In the genomic region with DNA sequence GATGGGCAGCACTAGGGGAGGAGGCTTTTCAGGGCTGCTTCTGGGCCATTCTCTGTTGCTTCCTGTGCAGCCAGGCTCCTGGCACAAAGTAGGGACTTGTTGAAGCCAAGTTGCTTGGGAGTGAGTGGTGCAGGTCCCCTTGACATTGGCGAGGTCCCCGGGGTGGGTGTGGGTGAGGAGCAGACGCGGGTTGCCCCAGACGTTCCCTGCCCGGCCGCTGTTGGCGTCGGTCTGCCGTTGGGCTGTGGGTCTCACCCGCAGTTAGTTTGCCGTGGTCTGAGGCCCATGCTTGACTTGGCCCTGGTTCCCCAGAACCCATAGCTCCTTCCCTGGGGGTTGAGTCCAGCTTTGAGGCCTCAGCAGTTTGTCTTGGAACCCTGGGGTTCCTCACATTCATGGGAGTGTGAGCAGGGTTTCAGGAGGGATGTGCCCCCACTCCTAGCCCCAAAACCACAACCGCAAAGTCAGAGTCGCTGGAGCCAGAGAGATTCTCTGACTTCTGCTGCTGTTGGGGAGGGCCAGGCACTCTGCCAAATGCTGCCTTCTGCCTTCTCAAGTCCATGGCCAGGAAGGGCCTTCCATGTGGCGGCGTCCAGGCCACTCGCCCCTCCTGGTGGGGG, we compare ENCODE assay signal across 8 cellular contexts.
A peak's percentile ranks its signal among the peaks of the same experiment; 100 is the strongest.
DNase-seq lines count a peak whose midpoint lies in the region; ATAC-seq, FAIRE-seq and TF ChIP-seq lines count a peak whose summit lies in the region.

No MANE protein-coding gene starts in this region.

- ATAC-seq in HG03520 (IDR thresholded peaks at IDR 0.05; ENCODE audit: unreplicated experiment), result no peak

- peaks cover 3% of the 10 kb centered on the region for H3K79me2 ChIP-seq in mesendoderm (ENCODE audit: control insufficient read depth, insufficient read depth, low read length)

- no peaks in the 10 kb centered on the region for H3K9me3 Mint-ChIP-seq in T-helper 2 cell treated with Interferon-gamma antibody and Interleukin-4, amounts not matched to agents 5 μg/mL and 100 μg/mL, for 36 hours
- no peaks in the 10 kb centered on the region for H3K9me3 Mint-ChIP-seq in chondrocyte (ENCODE audit: low read depth)
- H3K9me3 Mint-ChIP-seq in activated T-helper 1 cell treated with anti-CD3 and anti-CD28 coated beads, Interleukin-12 subunit alpha, Interleukin-12 subunit beta, Interleukin-2, Interleukin-4 antibody, amounts not matched to agents 30 ng/mL and 10 ng/mL and 1 ng/mL, durations not matched to agents 14 hours and 24 hours and 36 hours, result no peaks in the 10 kb centered on the region

- H3K27ac ChIP-seq in mesendoderm (ENCODE audit: low read depth, low read length), result no peak overlapping the region

- no peak overlapping the region for H2BK120ac ChIP-seq in mesendoderm (ENCODE audit: low read depth, low read length)

- H3K79me1 ChIP-seq in mesendoderm (ENCODE audit: low read length), result peaks cover 7% of the 10 kb centered on the region

- H3K4me1 Mint-ChIP-seq in T-helper 2 cell treated with Interferon-gamma antibody and Interleukin-4, amounts not matched to agents 5 μg/mL and 100 μg/mL, for 36 hours (ENCODE audit: low read depth), result peaks cover 23% of the 10 kb centered on the region
- H3K4me1 Mint-ChIP-seq in chondrocyte (ENCODE audit: low read depth), result peaks cover 49% of the 10 kb centered on the region
- H3K4me1 Mint-ChIP-seq in activated T-helper 1 cell treated with anti-CD3 and anti-CD28 coated beads, Interleukin-12 subunit alpha, Interleukin-12 subunit beta, Interleukin-2, Interleukin-4 antibody, amounts not matched to agents 30 ng/mL and 10 ng/mL and 1 ng/mL, durations not matched to agents 14 hours and 24 hours and 36 hours (ENCODE audit: low read depth), result peaks cover 29% of the 10 kb centered on the region

- H3K4me2 ChIP-seq in mesendoderm (ENCODE audit: low read length), result no peak overlapping the region

- H3K27me3 ChIP-seq in mucosa of stomach (ENCODE audit: control insufficient read depth, insufficient read depth, low read length) (no peaks in the 10 kb centered on the region), mesendoderm (ENCODE audit: insufficient read depth, low read length, poor library complexity) (no peaks in the 10 kb centered on the region)

- H3K4me3 ChIP-seq in mucosa of stomach (ENCODE audit: low read length) (peak overlapping the region; percentile 12), mesendoderm (ENCODE audit: low read length) (no peak overlapping the region)

- H3K27me3 Mint-ChIP-seq in T-helper 2 cell treated with Interferon-gamma antibody and Interleukin-4, amounts not matched to agents 5 μg/mL and 100 μg/mL, for 36 hours (ENCODE audit: low read depth), result no peaks in the 10 kb centered on the region
- no peaks in the 10 kb centered on the region for H3K27me3 Mint-ChIP-seq in chondrocyte (ENCODE audit: low read depth)
- peaks cover 8% of the 10 kb centered on the region for H3K27me3 Mint-ChIP-seq in activated T-helper 1 cell treated with anti-CD3 and anti-CD28 coated beads, Interleukin-12 subunit alpha, Interleukin-12 subunit beta, Interleukin-2, Interleukin-4 antibody, amounts not matched to agents 30 ng/mL and 10 ng/mL and 1 ng/mL, durations not matched to agents 14 hours and 24 hours and 36 hours (ENCODE audit: insufficient read depth)

- H3K56ac ChIP-seq in mesendoderm (ENCODE audit: low read length), result no peak overlapping the region

- intact Hi-C loops in activated T-helper 1 cell treated with anti-CD3 and anti-CD28 coated beads, Interleukin-12 subunit alpha, Interleukin-12 subunit beta, Interleukin-2, Interleukin-4 antibody, amounts not matched to agents 30 ng/mL and 10 ng/mL and 1 ng/mL, durations not matched to agents 14 hours and 24 hours and 36 hours (cut with micrococcal nuclease), result no loop called here

- WGBS in mesendoderm (ENCODE audit: extremely low coverage, insufficient coverage, low lambda C conversion rate), result no CpG with 5 or more reads among the region's 17 CpGs

- H2BK15ac ChIP-seq in mesendoderm (replicated peaks; ENCODE audit: low read depth), result no peak overlapping the region

- H3K9ac ChIP-seq in mucosa of stomach (ENCODE audit: low read length), result peak overlapping the region; percentile 17
- no peak overlapping the region for H3K9ac ChIP-seq in mesendoderm (ENCODE audit: low read length)

- no peak overlapping the region for H2BK5ac ChIP-seq in mesendoderm (ENCODE audit: low read length)

- H2AK5ac ChIP-seq in mesendoderm (ENCODE audit: low read length), result no peak overlapping the region

- H3K4ac ChIP-seq in mesendoderm (ENCODE audit: low read depth, low read length), result no peak overlapping the region

- TF ChIP-seq CTCF in chondrocyte (IDR thresholded peaks at IDR 0.05), result no peak

- peak; percentile 95 for FAIRE-seq in GM19239 (lab: Jason Lieb, UNC)

- no peak overlapping the region for H3K18ac ChIP-seq in mesendoderm (ENCODE audit: low read length)

- no peak overlapping the region for H4K5ac ChIP-seq in mesendoderm (ENCODE audit: low read length)

- no peak overlapping the region for H3K23ac ChIP-seq in mesendoderm (ENCODE audit: low read length)

- DNase-seq in GM19239 (ENCODE audit: insufficient read length, low spot score) (peak; percentile 33), chondrocyte (ENCODE audit: low spot score) (no peak), NCI-H526 treated with DMSO at 0.1 percent for 48 hours (lab: John Stamatoyannopoulos, UW) (no peak), mesendoderm (no peak)
- DNase-seq in T-helper 2 cell treated with Interferon-gamma antibody and Interleukin-4, amounts not matched to agents 5 μg/mL and 100 μg/mL, for 36 hours (ENCODE audit: low spot score), result peak; percentile 17
- no peak for DNase-seq in activated T-helper 1 cell treated with anti-CD3 and anti-CD28 coated beads, Interleukin-12 subunit alpha, Interleukin-12 subunit beta, Interleukin-2, Interleukin-4 antibody, amounts not matched to agents 30 ng/mL and 10 ng/mL and 1 ng/mL, durations not matched to agents 14 hours and 24 hours and 36 hours (ENCODE audit: low spot score)

- H4K8ac ChIP-seq in mesendoderm (ENCODE audit: low read depth, low read length), result no peak overlapping the region

- H3K4me1 ChIP-seq in mucosa of stomach (ENCODE audit: control insufficient read depth, insufficient read depth, low read length), result peaks cover 62% of the 10 kb centered on the region
- peaks cover 4% of the 10 kb centered on the region for H3K4me1 ChIP-seq in mesendoderm (ENCODE audit: control insufficient read depth, low read depth, low read length)

- peak overlapping the region; percentile 59 for H3K4me3 Mint-ChIP-seq in T-helper 2 cell treated with Interferon-gamma antibody and Interleukin-4, amounts not matched to agents 5 μg/mL and 100 μg/mL, for 36 hours
- H3K4me3 Mint-ChIP-seq in chondrocyte (ENCODE audit: unreplicated experiment), result no peak overlapping the region
- no peak overlapping the region for H3K4me3 Mint-ChIP-seq in activated T-helper 1 cell treated with anti-CD3 and anti-CD28 coated beads, Interleukin-12 subunit alpha, Interleukin-12 subunit beta, Interleukin-2, Interleukin-4 antibody, amounts not matched to agents 30 ng/mL and 10 ng/mL and 1 ng/mL, durations not matched to agents 14 hours and 24 hours and 36 hours

- H3K9me3 ChIP-seq in mucosa of stomach (ENCODE audit: control insufficient read depth, low read length), result no peaks in the 10 kb centered on the region

- H3K27ac Mint-ChIP-seq in T-helper 2 cell treated with Interferon-gamma antibody and Interleukin-4, amounts not matched to agents 5 μg/mL and 100 μg/mL, for 36 hours, result peak overlapping the region; percentile 55
- H3K27ac Mint-ChIP-seq in chondrocyte (ENCODE audit: unreplicated experiment), result peak overlapping the region; percentile 85
- H3K27ac Mint-ChIP-seq in activated T-helper 1 cell treated with anti-CD3 and anti-CD28 coated beads, Interleukin-12 subunit alpha, Interleukin-12 subunit beta, Interleukin-2, Interleukin-4 antibody, amounts not matched to agents 30 ng/mL and 10 ng/mL and 1 ng/mL, durations not matched to agents 14 hours and 24 hours and 36 hours, result no peak overlapping the region

- H3K36me3 ChIP-seq in mucosa of stomach (ENCODE audit: control insufficient read depth, insufficient read depth, low read length), result no peaks in the 10 kb centered on the region
- H3K36me3 ChIP-seq in mesendoderm (ENCODE audit: control insufficient read depth, insufficient read depth, low read length), result no peaks in the 10 kb centered on the region

- H3K36me3 Mint-ChIP-seq in T-helper 2 cell treated with Interferon-gamma antibody and Interleukin-4, amounts not matched to agents 5 μg/mL and 100 μg/mL, for 36 hours (ENCODE audit: low read depth), result peaks cover 5% of the 10 kb centered on the region
- H3K36me3 Mint-ChIP-seq in chondrocyte (ENCODE audit: low read depth), result no peaks in the 10 kb centered on the region
- no peaks in the 10 kb centered on the region for H3K36me3 Mint-ChIP-seq in activated T-helper 1 cell treated with anti-CD3 and anti-CD28 coated beads, Interleukin-12 subunit alpha, Interleukin-12 subunit beta, Interleukin-2, Interleukin-4 antibody, amounts not matched to agents 30 ng/mL and 10 ng/mL and 1 ng/mL, durations not matched to agents 14 hours and 24 hours and 36 hours (ENCODE audit: low read depth)

Comparison
In these comparisons a context has a peak if more than half of its experiments do, and no peak if none do; other contexts are left out.
1. DNase-seq: peak in GM19239 (single experiment) and T-helper 2 cell treated with Interferon-gamma antibody and Interleukin-4, amounts not matched to agents 5 μg/mL and 100 μg/mL, for 36 hours (single experiment); none in chondrocyte (single experiment), NCI-H526 treated with DMSO at 0.1 percent for 48 hours (single experiment), activated T-helper 1 cell treated with anti-CD3 and anti-CD28 coated beads, Interleukin-12 subunit alpha, Interleukin-12 subunit beta, Interleukin-2, Interleukin-4 antibody, amounts not matched to agents 30 ng/mL and 10 ng/mL and 1 ng/mL, durations not matched to agents 14 hours and 24 hours and 36 hours (single experiment) and mesendoderm (single experiment).